23 cellular contexts compared by ENCODE assay signal in genomic region chr1:94591791-94592565, GRCh38. TPM values are rescaled to one million over a fixed set of nuclear protein-coding genes. Genes with fewer than 3 reads are reported as not detected.
DNase-seq lines count a peak whose midpoint lies in the region; ATAC-seq and TF ChIP-seq lines count a peak whose summit lies in the region.
"Had no signal": no experiment of that assay in that cellular context is flagged by ENCODE, and none has a peak within 500 bp of the region (broad histone marks: within the 10 kb centered on the region; RNA-seq: fewer than 3 reads in every experiment).

No MANE protein-coding gene starts in this region.

- H3K79me2 ChIP-seq in PC-9 (ENCODE audit: low read depth): no peaks in the 10 kb centered on the region

- WGBS in heart left ventricle, 4 donors: 89 to 92% (median 91%) methylated on average over 7 of the region's 7 CpGs

- TF ChIP-seq POLR2A in heart left ventricle (IDR thresholded peaks at IDR 0.05): no peak

- POLR2A ChIA-PET in PC-9 (lab: Charles Lee; ENCODE audit: unreplicated experiment): interaction anchor here (1.0 kb wide), 1 partner anchor 32 kb away, joined by 6 read pairs; no protein-coding TSS in a partner anchor

- H2AFZ ChIP-seq in PC-9: no peak overlapping the region

- H3K27ac ChIP-seq in PC-9 (no peak overlapping the region), heart left ventricle (no peak overlapping the region)
- H3K27ac ChIP-seq: BLaER1 treated with 17β-estradiol and CSF1 and Interleukin-3, amounts not matched to agents 10 nM and 100 nM; breast epithelium; HL-60; left lung had no signal

- CTCF ChIA-PET in PC-9 (lab: Charles Lee): interaction anchor here (0.6 kb wide), 1 partner anchor 642 kb away, joined by 6 read pairs; the partner anchor contains the start of gene RWDD3

- BruUV-seq in PC-9 (replicated peaks; lab: Mats Ljungman, UMichigan): no TSS peak

- peak; percentile 29 for DNase-seq in G401 (ENCODE audit: low spot score)
- DNase-seq in astrocyte of the hippocampus (ENCODE audit: low read depth, low spot score): peak; percentile 61
- peak in 36 of 51 donors; percentile 19 to 83 (median 58) for DNase-seq in hypothalamus (lab: John Stamatoyannopoulos, UW)
- peak in 48 of 56 donors; percentile 9 to 86 (median 56) for DNase-seq in nucleus accumbens (lab: John Stamatoyannopoulos, UW)
- DNase-seq in DMS 273 treated with DMSO at 0.1 percent for 48 hours (lab: John Stamatoyannopoulos, UW): no peak
- DNase-seq in SW 1271 (lab: John Stamatoyannopoulos, UW): no peak
- no peak for DNase-seq in PC-9
- DNase-seq in heart left ventricle: no peak
- DNase-seq: ACHN; activated CD4-positive, alpha-beta T cell treated with anti-CD3 and anti-CD28 coated beads, Interleukin-2, amount 50 U/mL, for 4 hours; activated CD8-positive, alpha-beta memory T cell treated with anti-CD3 and anti-CD28 coated beads, Interleukin-2, amount 50 U/mL, for 4 hours; activated naive CD8-positive, alpha-beta T cell treated with anti-CD3 and anti-CD28 coated beads, Interleukin-2, amount 10 ng/mL, durations not matched to agents 7 days and 5 days; Calu3; immature natural killer cell; left lung; NCI-H2107; NCI-H526; sigmoid colon; stimulated activated CD4-positive, alpha-beta T cell treated with anti-CD3 and anti-CD28 coated beads, Interleukin-15, amount 100 ng/mL, for 24 hours had no signal

- H3K4me3 ChIP-seq in PC-9 (no peak overlapping the region), heart left ventricle (no peak overlapping the region)
- H3K4me3 ChIP-seq: BLaER1 treated with 17β-estradiol and CSF1 and Interleukin-3, amounts not matched to agents 10 nM and 100 nM; breast epithelium; left lung; sigmoid colon had no signal

- H3K27me3 ChIP-seq in PC-9 (ENCODE audit: insufficient read depth, low read depth) (no peaks in the 10 kb centered on the region), heart left ventricle (no peaks in the 10 kb centered on the region)
- H3K27me3 ChIP-seq: BLaER1 treated with 17β-estradiol and CSF1 and Interleukin-3, amounts not matched to agents 10 nM and 100 nM; breast epithelium; left lung; sigmoid colon had no signal

- intact Hi-C loops in PC-9 (cut with micrococcal nuclease; ENCODE audit: unreplicated experiment): no loop called here
- intact Hi-C loops in heart left ventricle (cut with DNase I): loop anchor here in 3 of 10 donors (10.0 kb wide), 3 partner anchors 47 to 213 kb away; partner anchors contain the start of gene F3 (in 1 of the 3)

- no peaks in the 10 kb centered on the region for H4K20me1 ChIP-seq in PC-9 (ENCODE audit: insufficient read depth)
- H4K20me1 ChIP-seq: BLaER1 treated with 17β-estradiol and CSF1 and Interleukin-3, amounts not matched to agents 10 nM and 100 nM had no signal

- no peaks in the 10 kb centered on the region for H3K9me3 ChIP-seq in PC-9 (ENCODE audit: insufficient read depth, low read depth)
- H3K9me3 ChIP-seq in heart left ventricle: no peaks in the 10 kb centered on the region
- H3K9me3 ChIP-seq: BLaER1 treated with 17β-estradiol and CSF1 and Interleukin-3, amounts not matched to agents 10 nM and 100 nM; breast epithelium; left lung; sigmoid colon had no signal

- TF ChIP-seq CTCF in PC-9 (conservative IDR thresholded peaks at IDR 0.05) (no peak), heart left ventricle (IDR thresholded peaks at IDR 0.05) (no peak)

- no peak overlapping the region for H3K4me2 ChIP-seq in PC-9
- H3K4me2 ChIP-seq: BLaER1 treated with 17β-estradiol and CSF1 and Interleukin-3, amounts not matched to agents 10 nM and 100 nM had no signal

- 0 out of 2 replicates have a peak, but pooled peaks cover 6% of the 10 kb centered on the region for H3F3A ChIP-seq in PC-9 (ENCODE audit: insufficient read depth, low read depth)

- H3K4me1 ChIP-seq in PC-9 (replicated peaks; ENCODE audit: insufficient read depth) (peaks cover 9% of the 10 kb centered on the region), heart left ventricle (peaks cover 0 to 17% (median 3%) of the 10 kb centered on the region in 12 donors)
- H3K4me1 ChIP-seq: BLaER1 treated with 17β-estradiol and CSF1 and Interleukin-3, amounts not matched to agents 10 nM and 100 nM; breast epithelium; left lung had no signal

- in situ Hi-C loops in G401 (cut with HindIII; ENCODE audit: low sequenced_read_pairs): no loop called here

- no peaks in the 10 kb centered on the region for H3K9me2 ChIP-seq in PC-9 (ENCODE audit: insufficient read depth)

- no peaks in the 10 kb centered on the region for H3K36me3 ChIP-seq in PC-9 (ENCODE audit: low read depth)
- no peaks in the 10 kb centered on the region for H3K36me3 ChIP-seq in heart left ventricle
- H3K36me3 ChIP-seq: BLaER1 treated with 17β-estradiol and CSF1 and Interleukin-3, amounts not matched to agents 10 nM and 100 nM; breast epithelium; left lung; sigmoid colon had no signal

- no peak for ATAC-seq in heart left ventricle
- ATAC-seq: left lung, SK-N-SH treated with all-trans-retinoic acid at 6 μM for 48 hours had no signal

RNA-seq across cellular contexts. Expression of gene F3, which starts 50.4 kb away (rescaled TPM):
- total RNA-seq in G401 (2014; rRNA removed; shearing (Covaris generic)): 0.54 and 0.92 TPM in 2 replicates
- 335 and 434 TPM in 2 replicates for total RNA-seq in PC-9 (2021)
- total RNA-seq in heart left ventricle: 10 to 100 TPM; 28.6 to 88.8 (median 50.1) TPM
- polyA plus RNA-seq in heart left ventricle: 10 to 100 TPM; 25.4 to 36.4 TPM
- polyA plus RNA-seq: immature natural killer cell had no signal

Comparison
In these comparisons a context has a peak if more than half of its experiments do, and no peak if none do; other contexts are left out.
1. DNase-seq: peak in G401 (single experiment), astrocyte of the hippocampus (single experiment), hypothalamus (36 of 51) and nucleus accumbens (48 of 56); none in DMS 273 treated with DMSO at 0.1 percent for 48 hours (single experiment), SW 1271 (0 of 2), PC-9 (0 of 2) and heart left ventricle (0 of 5).
2. RNA of gene F3, which starts 50.4 kb away (total RNA-seq): 335 to 434 TPM in PC-9 and 28.6 to 88.8 TPM in heart left ventricle; 0.54 to 0.92 TPM in G401; every median in the first group is over 10 times any median in the second.